ENCODE assay signal across 1 cellular context in genomic region chr10:102644646-102645387, GRCh38.
TF ChIP-seq lines count a peak whose summit lies in the region.

No MANE protein-coding gene starts in this region.

TF ChIP-seq in HepG2, 621 proteins besides CTCF, POLR2A, EP300 and RAD21 (continued from another document and continues in another):
- TF ChIP-seq BCLAF1 (IDR thresholded peaks at IDR 0.05) = no peak
- TF ChIP-seq JUND (CRISPR knock-in tag; IDR thresholded peaks at IDR 0.05) = 0 out of 2 replicates have a peak, but pooled peaks have one; percentile 28
- TF ChIP-seq SAP130 (CRISPR knock-in tag; IDR thresholded peaks at IDR 0.05; ENCODE audit: low read depth) = peak; percentile 64
- peak; percentile 70 for TF ChIP-seq ZNF768 (CRISPR knock-in tag; IDR thresholded peaks at IDR 0.05)
- TF ChIP-seq, protein P1, sequence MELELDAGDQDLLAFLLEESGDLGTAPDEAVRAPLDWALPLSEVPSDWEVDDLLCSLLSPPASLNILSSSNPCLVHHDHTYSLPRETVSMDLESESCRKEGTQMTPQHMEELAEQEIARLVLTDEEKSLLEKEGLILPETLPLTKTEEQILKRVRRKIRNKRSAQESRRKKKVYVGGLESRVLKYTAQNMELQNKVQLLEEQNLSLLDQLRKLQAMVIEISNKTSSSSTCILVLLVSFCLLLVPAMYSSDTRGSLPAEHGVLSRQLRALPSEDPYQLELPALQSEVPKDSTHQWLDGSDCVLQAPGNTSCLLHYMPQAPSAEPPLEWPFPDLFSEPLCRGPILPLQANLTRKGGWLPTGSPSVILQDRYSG (CRISPR knock-in tag; IDR thresholded peaks at IDR 0.05) = peak; percentile 95; the same call in 1 of the 2 replicates
- TF ChIP-seq, protein P2, sequence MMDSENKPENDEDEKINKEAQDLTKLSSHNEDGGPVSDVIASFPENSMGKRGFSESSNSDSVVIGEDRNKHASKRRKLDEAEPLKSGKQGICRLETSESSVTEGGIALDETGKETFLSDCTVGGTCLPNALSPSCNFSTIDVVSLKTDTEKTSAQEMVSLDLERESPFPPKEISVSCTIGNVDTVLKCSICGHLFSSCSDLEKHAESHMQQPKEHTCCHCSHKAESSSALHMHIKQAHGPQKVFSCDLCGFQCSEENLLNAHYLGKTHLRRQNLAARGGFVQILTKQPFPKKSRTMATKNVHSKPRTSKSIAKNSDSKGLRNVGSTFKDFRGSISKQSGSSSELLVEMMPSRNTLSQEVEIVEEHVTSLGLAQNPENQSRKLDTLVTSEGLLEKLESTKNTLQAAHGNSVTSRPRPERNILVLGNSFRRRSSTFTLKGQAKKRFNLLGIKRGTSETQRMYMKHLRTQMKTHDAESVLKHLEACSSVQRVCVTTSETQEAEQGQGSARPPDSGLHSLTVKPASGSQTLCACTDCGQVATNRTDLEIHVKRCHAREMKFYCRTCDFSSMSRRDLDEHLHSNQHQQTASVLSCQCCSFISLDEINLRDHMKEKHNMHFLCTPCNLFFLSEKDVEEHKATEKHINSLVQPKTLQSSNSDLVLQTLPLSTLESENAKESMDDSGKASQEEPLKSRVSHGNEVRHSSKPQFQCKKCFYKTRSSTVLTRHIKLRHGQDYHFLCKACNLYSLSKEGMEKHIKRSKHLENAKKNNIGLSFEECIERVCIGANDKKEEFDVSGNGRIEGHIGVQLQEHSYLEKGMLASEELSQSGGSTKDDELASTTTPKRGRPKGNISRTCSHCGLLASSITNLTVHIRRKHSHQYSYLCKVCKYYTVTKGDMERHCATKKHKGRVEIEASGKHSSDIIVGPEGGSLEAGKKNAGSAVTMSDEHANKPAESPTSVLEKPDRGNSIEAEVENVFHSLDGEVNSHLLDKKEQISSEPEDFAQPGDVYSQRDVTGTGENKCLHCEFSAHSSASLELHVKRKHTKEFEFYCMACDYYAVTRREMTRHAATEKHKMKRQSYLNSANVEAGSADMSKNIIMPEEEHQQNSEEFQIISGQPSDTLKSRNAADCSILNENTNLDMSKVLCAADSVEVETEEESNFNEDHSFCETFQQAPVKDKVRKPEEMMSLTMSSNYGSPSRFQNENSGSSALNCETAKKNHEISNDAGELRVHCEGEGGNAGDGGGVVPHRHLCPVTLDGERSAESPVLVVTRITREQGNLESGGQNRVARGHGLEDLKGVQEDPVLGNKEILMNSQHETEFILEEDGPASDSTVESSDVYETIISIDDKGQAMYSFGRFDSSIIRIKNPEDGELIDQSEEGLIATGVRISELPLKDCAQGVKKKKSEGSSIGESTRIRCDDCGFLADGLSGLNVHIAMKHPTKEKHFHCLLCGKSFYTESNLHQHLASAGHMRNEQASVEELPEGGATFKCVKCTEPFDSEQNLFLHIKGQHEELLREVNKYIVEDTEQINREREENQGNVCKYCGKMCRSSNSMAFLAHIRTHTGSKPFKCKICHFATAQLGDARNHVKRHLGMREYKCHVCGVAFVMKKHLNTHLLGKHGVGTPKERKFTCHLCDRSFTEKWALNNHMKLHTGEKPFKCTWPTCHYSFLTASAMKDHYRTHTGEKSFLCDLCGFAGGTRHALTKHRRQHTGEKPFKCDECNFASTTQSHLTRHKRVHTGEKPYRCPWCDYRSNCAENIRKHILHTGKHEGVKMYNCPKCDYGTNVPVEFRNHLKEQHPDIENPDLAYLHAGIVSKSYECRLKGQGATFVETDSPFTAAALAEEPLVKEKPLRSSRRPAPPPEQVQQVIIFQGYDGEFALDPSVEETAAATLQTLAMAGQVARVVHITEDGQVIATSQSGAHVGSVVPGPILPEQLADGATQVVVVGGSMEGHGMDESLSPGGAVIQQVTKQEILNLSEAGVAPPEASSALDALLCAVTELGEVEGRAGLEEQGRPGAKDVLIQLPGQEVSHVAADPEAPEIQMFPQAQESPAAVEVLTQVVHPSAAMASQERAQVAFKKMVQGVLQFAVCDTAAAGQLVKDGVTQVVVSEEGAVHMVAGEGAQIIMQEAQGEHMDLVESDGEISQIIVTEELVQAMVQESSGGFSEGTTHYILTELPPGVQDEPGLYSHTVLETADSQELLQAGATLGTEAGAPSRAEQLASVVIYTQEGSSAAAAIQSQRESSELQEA (CRISPR knock-in tag; IDR thresholded peaks at IDR 0.05; ENCODE audit: not compliant biosample characterization) = peak; percentile 19
- TF ChIP-seq PHF21A (CRISPR knock-in tag; IDR thresholded peaks at IDR 0.05) = no peak
- no peak for TF ChIP-seq ZNF460 (CRISPR knock-in tag; IDR thresholded peaks at IDR 0.05; ENCODE audit: borderline replicate concordance)
- peak; percentile 63 for TF ChIP-seq STAG1 (CRISPR knock-in tag; IDR thresholded peaks at IDR 0.05)
- no peak; the same call in 1 of the 2 replicates for TF ChIP-seq PPARG (CRISPR knock-in tag; conservative IDR thresholded peaks at IDR 0.05)
- no peak for TF ChIP-seq HNRNPUL1 (IDR thresholded peaks at IDR 0.05; ENCODE audit: low read depth, low read length)
- TF ChIP-seq ZC3H4 (CRISPR knock-in tag; IDR thresholded peaks at IDR 0.05; ENCODE audit: borderline replicate concordance) = 0 out of 2 replicates have a peak, but pooled peaks have one; percentile 13
- TF ChIP-seq THRA (CRISPR knock-in tag; IDR thresholded peaks at IDR 0.05; ENCODE audit: borderline replicate concordance) = peak; percentile 50; the same call in 1 of the 2 replicates
- no peak for TF ChIP-seq SIN3B (IDR thresholded peaks at IDR 0.05; ENCODE audit: low read length)
- peak; percentile 95; the same call in 1 of the 2 replicates for TF ChIP-seq ZNF558 (CRISPR knock-in tag; IDR thresholded peaks at IDR 0.05; ENCODE audit: borderline replicate concordance)
- TF ChIP-seq, protein P3, sequence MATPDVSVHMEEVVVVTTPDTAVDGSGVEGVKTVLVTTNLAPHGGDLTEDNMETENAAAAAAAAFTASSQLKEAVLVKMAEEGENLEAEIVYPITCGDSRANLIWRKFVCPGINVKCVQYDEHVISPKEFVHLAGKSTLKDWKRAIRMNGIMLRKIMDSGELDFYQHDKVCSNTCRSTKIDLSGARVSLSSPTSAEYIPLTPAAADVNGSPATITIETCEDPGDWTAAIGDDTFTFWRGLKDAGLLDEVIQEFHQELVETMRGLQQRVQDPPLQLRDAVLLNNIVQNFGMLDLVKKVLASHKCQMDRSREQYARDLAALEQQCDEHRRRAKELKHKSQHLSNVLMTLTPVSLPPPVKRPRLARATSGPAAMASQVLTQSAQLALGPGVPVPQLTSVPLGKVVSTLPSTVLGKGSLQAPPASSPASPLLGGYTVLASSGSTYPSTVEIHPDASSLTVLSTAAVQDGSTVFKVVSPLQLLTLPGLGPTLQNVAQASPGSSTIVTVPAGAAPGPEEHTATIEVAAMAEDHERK (CRISPR knock-in tag; IDR thresholded peaks at IDR 0.05; ENCODE audit: low read depth) = no peak
- TF ChIP-seq ZNF101 (CRISPR knock-in tag; IDR thresholded peaks at IDR 0.05; ENCODE audit: borderline replicate concordance, low read depth) = peak; percentile 94; the same call in 1 of the 2 replicates
- TF ChIP-seq NONO (IDR thresholded peaks at IDR 0.05) = no peak
- TF ChIP-seq NONO (CRISPR knock-in tag; conservative IDR thresholded peaks at IDR 0.05) = peak; percentile 69
- TF ChIP-seq ISL2 (CRISPR knock-in tag; IDR thresholded peaks at IDR 0.05) = 0 out of 2 replicates have a peak, but pooled peaks have one; percentile 34
- TF ChIP-seq ATAD3A (CRISPR knock-in tag; IDR thresholded peaks at IDR 0.05) = no peak; the same call in 1 of the 2 replicates
- TF ChIP-seq ZNF781 (CRISPR knock-in tag; IDR thresholded peaks at IDR 0.05; ENCODE audit: borderline replicate concordance, not compliant biosample characterization) = no peak
- 0 out of 2 replicates have a peak, but pooled peaks have one; percentile 8 for TF ChIP-seq ZNF605 (CRISPR knock-in tag; IDR thresholded peaks at IDR 0.05)
- TF ChIP-seq ZBTB42 (CRISPR knock-in tag; IDR thresholded peaks at IDR 0.05) = peak; percentile 86; the same call in 1 of the 2 replicates
- TF ChIP-seq ZNF256 (CRISPR knock-in tag; conservative IDR thresholded peaks at IDR 0.05) = 0 out of 2 replicates have a peak, but pooled peaks have one; percentile 20
- TF ChIP-seq ZMYM2 (CRISPR knock-in tag; IDR thresholded peaks at IDR 0.05) = no peak
- TF ChIP-seq NCOA5 (CRISPR knock-in tag; IDR thresholded peaks at IDR 0.05) = no peak
- no peak for TF ChIP-seq ZNF614 (CRISPR knock-in tag; IDR thresholded peaks at IDR 0.05; ENCODE audit: borderline replicate concordance)
- TF ChIP-seq, protein P4, sequence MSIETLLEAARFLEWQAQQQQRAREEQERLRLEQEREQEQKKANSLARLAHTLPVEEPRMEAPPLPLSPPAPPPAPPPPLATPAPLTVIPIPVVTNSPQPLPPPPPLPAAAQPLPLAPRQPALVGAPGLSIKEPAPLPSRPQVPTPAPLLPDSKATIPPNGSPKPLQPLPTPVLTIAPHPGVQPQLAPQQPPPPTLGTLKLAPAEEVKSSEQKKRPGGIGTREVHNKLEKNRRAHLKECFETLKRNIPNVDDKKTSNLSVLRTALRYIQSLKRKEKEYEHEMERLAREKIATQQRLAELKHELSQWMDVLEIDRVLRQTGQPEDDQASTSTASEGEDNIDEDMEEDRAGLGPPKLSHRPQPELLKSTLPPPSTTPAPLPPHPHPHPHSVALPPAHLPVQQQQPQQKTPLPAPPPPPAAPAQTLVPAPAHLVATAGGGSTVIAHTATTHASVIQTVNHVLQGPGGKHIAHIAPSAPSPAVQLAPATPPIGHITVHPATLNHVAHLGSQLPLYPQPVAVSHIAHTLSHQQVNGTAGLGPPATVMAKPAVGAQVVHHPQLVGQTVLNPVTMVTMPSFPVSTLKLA (IDR thresholded peaks at IDR 0.05) = peak; percentile 74
- TF ChIP-seq ARNT (IDR thresholded peaks at IDR 0.05) = no peak
- TF ChIP-seq HOXA5 (CRISPR knock-in tag; IDR thresholded peaks at IDR 0.05) = peak; percentile 61
- peak; percentile 30 for TF ChIP-seq PAXIP1 (CRISPR knock-in tag; conservative IDR thresholded peaks at IDR 0.05)
- 0 out of 2 replicates have a peak, but pooled peaks have one; percentile 16 for TF ChIP-seq KDM5A (IDR thresholded peaks at IDR 0.05; ENCODE audit: borderline replicate concordance, low read length)
- peak; percentile 42; the same call in 1 of the 2 replicates for TF ChIP-seq ELF3 (CRISPR knock-in tag; IDR thresholded peaks at IDR 0.05)
- no peak for TF ChIP-seq HCFC1 (IDR thresholded peaks at IDR 0.05; ENCODE audit: low read depth, low read length)
- TF ChIP-seq ZNF775 (CRISPR knock-in tag; IDR thresholded peaks at IDR 0.05; ENCODE audit: borderline replicate concordance) = peak; percentile 82
